Comparison of ENCODE assay signal across 19 cellular contexts in genomic region chr1:31215083-31215570, GRCh38. TPM values are rescaled to one million over a fixed set of nuclear protein-coding genes. Genes with fewer than 3 reads are reported as not detected.
A peak's percentile ranks its signal among the peaks of the same experiment; 100 is the strongest.
DNase-seq lines count a peak whose midpoint lies in the region; ATAC-seq, FAIRE-seq and TF ChIP-seq lines count a peak whose summit lies in the region.
"Had no signal": no experiment of that assay in that cellular context is flagged by ENCODE, and none has a peak within 500 bp of the region (broad histone marks: within the 10 kb centered on the region; RNA-seq: fewer than 3 reads in every experiment).

No MANE protein-coding gene starts in this region.

- intact Hi-C loops in K562 (cut with micrococcal nuclease), result no loop called here
- intact Hi-C loops in posterior cingulate gyrus (cut with DNase I), result no loop called here

- DNase-seq in NCI-H2171 treated with DMSO at 0.1 percent for 48 hours (lab: John Stamatoyannopoulos, UW) (peak; percentile 17), NCI-H2171 (lab: John Stamatoyannopoulos, UW) (no peak), K562 (ENCODE audit: extremely low read depth in 1 of 4, low spot score in 3 of 4) (no peak), fibroblast of the aortic adventitia (ENCODE audit: low read depth) (peak; percentile 5), SJCRH30 (no peak), posterior cingulate gyrus (no peak)
- DNase-seq: BE2C; CD4-positive, CD25-positive, alpha-beta regulatory T cell; MM.1S; NCI-H1092; NCI-H1694; NCI-H446; NCI-H526 treated with DMSO at 0.1 percent for 48 hours had no signal

- POLR2A ChIA-PET in K562 (lab: Yijun Ruan, JAX), result interaction anchor here (0.9 to 1.1 kb wide), 2 partner anchors 49 to 82 kb away, joined by 3 to 5 read pairs; partner anchors contain the start of genes SNRNP40 and ZCCHC17

- peaks cover 7% of the 10 kb centered on the region; the same call in 1 of the 2 replicates for H4K20me1 ChIP-seq in K562 (replicated peaks; ENCODE audit: control insufficient read depth, insufficient read depth, low read length)

- no peak overlapping the region for H2AFZ ChIP-seq in K562 (ENCODE audit: low read depth, low read length)

- ATAC-seq in K562 (no peak), HG02798 (IDR thresholded peaks at IDR 0.05; ENCODE audit: poor library complexity, unreplicated experiment) (no peak)

- no peak overlapping the region for H3K9ac ChIP-seq in K562 (ENCODE audit: insufficient read depth in 1 of 2, low read depth in 2 of 2, low read length in 2 of 2)

- no peak for TF ChIP-seq POLR2A in K562 (conservative IDR thresholded peaks at IDR 0.05)

- no peak overlapping the region for H3K4me2 ChIP-seq in K562 (ENCODE audit: insufficient read depth, low read length)

- FAIRE-seq in K562 (lab: Jason Lieb, UNC), result no peak
- FAIRE-seq: A204.1 had no signal

- peaks cover 2% of the 10 kb centered on the region; the same call in 1 of the 2 replicates for H3K9me3 ChIP-seq in K562 (replicated peaks; ENCODE audit: control insufficient read depth, insufficient read depth, low read depth, low read length)
- peaks cover 6% of the 10 kb centered on the region for H3K9me3 ChIP-seq in SJCRH30 (replicated peaks)
- H3K9me3 ChIP-seq: BE2C, Caco-2, HAP-1 had no signal

- no peak overlapping the region for H3K27ac ChIP-seq in K562 (ENCODE audit: extremely low read depth, low read depth, low read length)
- H3K27ac ChIP-seq in temporal lobe (ENCODE audit: low read depth, low read length), result peak overlapping the region; percentile 66
- no peak overlapping the region for H3K27ac ChIP-seq in SJCRH30

- H3K79me2 ChIP-seq in K562 (ENCODE audit: control insufficient read depth, insufficient read depth, low read length), result no peaks in the 10 kb centered on the region

- TF ChIP-seq CTCF in K562 (IDR thresholded peaks at IDR 0.05 in 2 of 3, conservative IDR thresholded peaks at IDR 0.05 in 1 of 3; ENCODE audit: insufficient read depth in 2 of 3, low read depth in 1 of 3, low read length in 3 of 3) (0 out of 6 replicates have a peak, but pooled peaks of 1 of the 3 experiments have one; percentile 3), fibroblast of the aortic adventitia (IDR thresholded peaks at IDR 0.05; ENCODE audit: insufficient read depth, low read length) (no peak)

- WGBS in K562 (ENCODE audit: insufficient coverage, low coverage, missing lambda C conversion rate), result 15% methylated on average over 10 of the region's 10 CpGs

- H3K9me1 ChIP-seq in K562 (ENCODE audit: control insufficient read depth, insufficient read depth, low read length), result no peaks in the 10 kb centered on the region

- TF ChIP-seq RAD21 in K562 (CRISPR knock-in tag; conservative IDR thresholded peaks at IDR 0.05 in 1 of 2, IDR thresholded peaks at IDR 0.05 in 1 of 2), result no peak

- CTCF ChIA-PET in K562 (lab: Yijun Ruan, JAX; ENCODE audit: low intra/inter-chr PET ratio), result no interaction called here

- H3K27me3 ChIP-seq in K562 (ENCODE audit: control insufficient read depth in 2 of 2, insufficient read depth in 2 of 2, low read length in 2 of 2) (peaks cover 30 to 32% of the 10 kb centered on the region in 2 experiments; a peak in 3 of 5 replicates), SJCRH30 (no peaks in the 10 kb centered on the region)
- H3K27me3 ChIP-seq: BE2C had no signal

- no peak overlapping the region for H3K4me3 ChIP-seq in K562
- H3K4me3 ChIP-seq in fibroblast of the aortic adventitia (ENCODE audit: low read depth, low read length), result no peak overlapping the region
- H3K4me3 ChIP-seq in SJCRH30, result no peak overlapping the region
- H3K4me3 ChIP-seq: HAP-1 had no signal

- no TSS peak for BruUV-seq in K562 (replicated peaks; lab: Mats Ljungman, UMichigan)

- H3K4me1 ChIP-seq in K562 (replicated peaks in 1 of 2; ENCODE audit: control insufficient read depth in 2 of 2, insufficient read depth in 2 of 2, low read length in 2 of 2) (no peaks in the 10 kb centered on the region; a peak in 1 of 5 replicates), SJCRH30 (peaks cover 19% of the 10 kb centered on the region)
- H3K4me1 ChIP-seq: Caco-2 had no signal

- in situ Hi-C loops in K562 (cut with MboI), result no loop called here

- TF ChIP-seq EP300 in K562 (IDR thresholded peaks at IDR 0.05; ENCODE audit: low read length), result no peak

- H3K36me3 ChIP-seq in K562 (ENCODE audit: control insufficient read depth, insufficient read depth, low read length), result no peaks in the 10 kb centered on the region
- H3K36me3 ChIP-seq in SJCRH30, result no peaks in the 10 kb centered on the region
- H3K36me3 ChIP-seq: BE2C, HAP-1 had no signal

TF ChIP-seq in K562, 482 proteins besides CTCF, POLR2A, EP300 and RAD21:
- TF ChIP-seq RFX5 (IDR thresholded peaks at IDR 0.05; ENCODE audit: low read depth, low read length), result peak; percentile 79
- no peak for TF ChIP-seq SMAD1 (IDR thresholded peaks at IDR 0.05; ENCODE audit: low read depth, low read length, partially characterized antibody)
- TF ChIP-seq ELF4 (CRISPR knock-in tag; IDR thresholded peaks at IDR 0.05), result no peak
- no peak for TF ChIP-seq ZNF589 (CRISPR knock-in tag; IDR thresholded peaks at IDR 0.05; ENCODE audit: low read depth)
- TF ChIP-seq BCLAF1 (IDR thresholded peaks at IDR 0.05; ENCODE audit: borderline replicate concordance in 1 of 2, control insufficient read depth in 1 of 2, low read depth in 2 of 2, low read length in 1 of 2), result no peak
- TF ChIP-seq MTF1 (CRISPR knock-in tag; IDR thresholded peaks at IDR 0.05; ENCODE audit: borderline replicate concordance), result no peak
- no peak for TF ChIP-seq SMAD4 (CRISPR knock-in tag; conservative IDR thresholded peaks at IDR 0.05)
- TF ChIP-seq RFX1 (IDR thresholded peaks at IDR 0.05), result peak; percentile 32
- TF ChIP-seq ZBTB17 (CRISPR knock-in tag; IDR thresholded peaks at IDR 0.05), result no peak
- no peak for TF ChIP-seq HNRNPUL1 (IDR thresholded peaks at IDR 0.05; ENCODE audit: low read length)
- no peak for TF ChIP-seq ZNF124 (CRISPR knock-in tag; IDR thresholded peaks at IDR 0.05)
- TF ChIP-seq ZFPM2 (CRISPR knock-in tag; IDR thresholded peaks at IDR 0.05), result no peak
- TF ChIP-seq SREBF1 (IDR thresholded peaks at IDR 0.05; ENCODE audit: borderline replicate concordance, low read depth, low read length), result no peak
TF ChIP-seq in K562: peak in this region for 2.

RNA-seq across cellular contexts. Expression of gene NKAIN1, which starts 24.6 kb away (rescaled TPM):
- total RNA-seq in K562 (2011; cell fraction: chromatin; rRNA removed; ENCODE audit: low replicate concordance), result 0.12 TPM in 1 of 2 replicates, not detected in the other
- total RNA-seq in K562 (2011; cell fraction: nucleolus; rRNA removed), result 0.17 TPM in 1 of 2 replicates, not detected in the other
- total RNA-seq in K562 (2011; cell fraction: nucleoplasm; rRNA removed), result not detected in 2 replicates
- total RNA-seq in K562 (2014; rRNA removed) (0.05 TPM in 1 of 2 replicates, not detected in the other), K562 (2014; rRNA removed; fragmentation: Illumina TruSeq; extraction: Trizol) (not detected in 2 replicates), K562 (2015; rRNA removed; fragmentation: Illumina TruSeq; extraction: Trizol) (0.08 TPM in 1 of 2 replicates, not detected in the other), K562 (2021) (0.22 TPM in 1 of 2 replicates, not detected in the other), fibroblast of the aortic adventitia (ENCODE audit: low replicate concordance) (0.36 TPM in 1 of 2 replicates, not detected in the other), temporal lobe (27.0 TPM)
- polyA plus RNA-seq in K562 (2011; rRNA removed) (0.04 TPM in 2 replicates), K562 (2014; fragmentation: Illumina TruSeq; extraction: Trizol) (0.07 and 0.13 TPM in 2 replicates), K562 (2014; fragmentation: Nextera tagmentation; extraction: Ambion mirVana) (under 1 TPM in 1 of 2 experiments, not detected in 1; 0.03 TPM), K562 (2014; rRNA removed) (0.04 TPM in 1 of 2 replicates, not detected in the other)
- 0.04 and 0.06 TPM in 2 replicates for polyA plus RNA-seq in K562 (2011; cell fraction: cytosol; rRNA removed)
- not detected in 2 replicates for polyA plus RNA-seq in K562 (2011; cell fraction: nucleus; rRNA removed)
- polyA plus RNA-seq in K562 (2012), result 0.06 and 0.08 TPM in 2 replicates
- not detected in 2 replicates for polyA minus RNA-seq in K562 (2011; rRNA and poly(A)+ RNA removed)
- polyA minus RNA-seq in K562 (2011; cell fraction: cytosol; rRNA and poly(A)+ RNA removed), result not detected in 2 replicates
- 0.13 TPM in 1 of 2 replicates, not detected in the other for polyA minus RNA-seq in K562 (2011; cell fraction: nucleus; rRNA and poly(A)+ RNA removed)
- 20.2 and 20.9 TPM in 2 replicates for total RNA-seq in SJCRH30 (2014; rRNA removed; shearing (Covaris generic))
- total RNA-seq: Caco-2; CD4-positive, CD25-positive, alpha-beta regulatory T cell; LHCN-M2 had no signal
- polyA plus RNA-seq: CD4-positive, CD25-positive, alpha-beta regulatory T cell had no signal

Comparison
In these comparisons a context has a peak if more than half of its experiments do, and no peak if none do; other contexts are left out.
1. DNase-seq: peak in NCI-H2171 treated with DMSO at 0.1 percent for 48 hours (single experiment) and fibroblast of the aortic adventitia (single experiment); none in NCI-H2171 (single experiment), K562 (0 of 4), SJCRH30 (0 of 2) and posterior cingulate gyrus (0 of 10).
2. RNA of gene NKAIN1, which starts 24.6 kb away (total RNA-seq): 27.0 TPM in temporal lobe (single experiment) and 20.2 to 20.9 TPM in SJCRH30; 0.36 TPM in fibroblast of the aortic adventitia and 0.05 to 0.22 TPM in K562; every median in the first group is over 10 times any median in the second.